8 cellular contexts compared by ENCODE assay signal in genomic region chr6:33410050-33410710, GRCh38. TPM values are rescaled to one million over a fixed set of nuclear protein-coding genes. Genes with fewer than 3 reads are reported as not detected.
DNase-seq lines count a peak whose midpoint lies in the region; ATAC-seq, FAIRE-seq and TF ChIP-seq lines count a peak whose summit lies in the region.

No MANE protein-coding gene starts in this region.

- peak overlapping the region; percentile 69 for H3K4me3 ChIP-seq in BE2C (ENCODE audit: low read depth, low read length)

- no peaks in the 10 kb centered on the region for H3K9me3 ChIP-seq in BE2C

- DNase-seq in BE2C: peak; percentile 98
- DNase-seq in GM19239 (ENCODE audit: insufficient read length, low spot score): peak; percentile 91
- DNase-seq in NCI-H510A (lab: John Stamatoyannopoulos, UW): peak; percentile 98
- DNase-seq in activated CD4-positive, alpha-beta T cell treated with anti-CD3 and anti-CD28 coated beads for 24 hours (ENCODE audit: low read depth in 2 of 2): peak; percentile 97
- DNase-seq in cerebellum (ENCODE audit: low spot score): peak; percentile 99
- peak; percentile 99 for DNase-seq in kidney tubule cell (ENCODE audit: low spot score)
- peak; percentile 96 to 98 for DNase-seq in stimulated activated CD4-positive, alpha-beta T cell treated with anti-CD3 and anti-CD28 coated beads, Interleukin-15, amount 100 ng/mL, for 48 hours (ENCODE audit: low read depth in 2 of 2)

- ATAC-seq in HG03439 (IDR thresholded peaks at IDR 0.05; ENCODE audit: unreplicated experiment): peak; percentile 77

- no peak for TF ChIP-seq CTCF in BE2C (IDR thresholded peaks at IDR 0.05; ENCODE audit: low read depth, low read length)

- peaks cover 51% of the 10 kb centered on the region for H3K36me3 ChIP-seq in BE2C

- peaks cover 3% of the 10 kb centered on the region; the same call in 1 of the 2 replicates for H3K4me1 ChIP-seq in BE2C

- no peaks in the 10 kb centered on the region for H3K27me3 ChIP-seq in BE2C

- peak; percentile 96 for FAIRE-seq in GM19239 (lab: Jason Lieb, UNC)

RNA-seq across cellular contexts. Expression of gene PHF1, which starts 0.6 kb away (rescaled TPM):
- 61.3 TPM for polyA plus RNA-seq in BE2C (2012; ENCODE audit: insufficient read depth, insufficient read length, low read depth)
- 18.6 TPM for total RNA-seq in cerebellum

RNA-seq across cellular contexts. Expression of gene CUTA, which starts 7.7 kb away (rescaled TPM):
- 362 TPM for polyA plus RNA-seq in BE2C (2012; ENCODE audit: insufficient read depth, insufficient read length, low read depth)
- 66.1 TPM for total RNA-seq in cerebellum

RNA-seq across cellular contexts. Expression of gene SYNGAP1, which starts 9.7 kb away (rescaled TPM):
- 191 TPM for polyA plus RNA-seq in BE2C (2012; ENCODE audit: insufficient read depth, insufficient read length, low read depth)
- total RNA-seq in cerebellum: 21.4 TPM

RNA-seq across cellular contexts. Expression of gene KIFC1, which starts 18.6 kb away (rescaled TPM):
- polyA plus RNA-seq in BE2C (2012; ENCODE audit: insufficient read depth, insufficient read length, low read depth): 13.5 TPM
- total RNA-seq in cerebellum: 12.3 TPM

RNA-seq across cellular contexts. Expression of gene ZBTB9, which starts 44.2 kb away (rescaled TPM):
- polyA plus RNA-seq in BE2C (2012; ENCODE audit: insufficient read depth, insufficient read length, low read depth): 90.5 TPM
- total RNA-seq in cerebellum: 7.7 TPM

Comparison
In these comparisons a context has a peak if more than half of its experiments do, and no peak if none do; other contexts are left out.
1. Peak in every context shown above with its lines: DNase-seq, ATAC-seq and H3K4me3 ChIP-seq.